14 cellular contexts compared by ENCODE assay signal in the genomic region with DNA sequence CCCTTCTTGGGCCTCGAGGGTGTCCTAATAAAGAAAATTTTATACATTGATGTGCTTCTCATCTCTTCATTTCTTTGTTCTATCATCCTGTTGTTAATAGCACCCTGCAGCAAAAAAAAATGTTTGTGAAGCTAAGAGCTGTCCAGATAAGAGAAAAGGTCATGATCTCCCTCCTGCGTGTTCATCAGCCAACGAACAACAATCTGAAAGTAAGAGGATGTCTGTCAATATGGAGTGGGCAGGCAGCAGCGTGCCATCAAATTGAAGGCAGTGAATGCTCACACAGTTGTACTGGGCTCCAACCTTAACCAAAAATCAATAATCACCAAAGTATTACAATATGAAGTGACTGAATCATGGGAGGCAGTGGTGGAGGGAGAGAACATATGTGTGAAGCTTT.
DNase-seq lines count a peak whose midpoint lies in the region; ATAC-seq, FAIRE-seq and TF ChIP-seq lines count a peak whose summit lies in the region.
"Had no signal": no experiment of that assay in that cellular context is flagged by ENCODE, and none has a peak within 500 bp of the region (broad histone marks: within the 10 kb centered on the region; RNA-seq: fewer than 3 reads in every experiment).

No MANE protein-coding gene starts in this region.

- H3K4me3 ChIP-seq in SJSA1 (no peak overlapping the region), HepG2 (replicated peaks in 1 of 3; ENCODE audit: insufficient read depth in 1 of 3, low read depth in 2 of 3, low read length in 3 of 3) (no peak overlapping the region)
- H3K4me3 ChIP-seq: K562 had no signal

- H3K27me3 ChIP-seq in SJSA1 (replicated peaks): no peaks in the 10 kb centered on the region
- H3K27me3 ChIP-seq in HepG2 (ENCODE audit: control insufficient read depth in 1 of 2, insufficient read depth in 2 of 2, low read length in 2 of 2): no peaks in the 10 kb centered on the region

- DNase-seq in COLO829 (ENCODE audit: low spot score) (peak; percentile 7), NCI-H146 (lab: John Stamatoyannopoulos, UW) (peak; percentile 85), SJSA1 (ENCODE audit: low read depth in 1 of 2, low spot score in 2 of 2) (no peak), HepG2 (ENCODE audit: low spot score) (no peak), NCI-H1105 (lab: John Stamatoyannopoulos, UW) (no peak), DMS53 (lab: John Stamatoyannopoulos, UW) (no peak)
- DNase-seq: CD8-positive, alpha-beta T cell; GOT3; H9 had no signal

- CTCF ChIA-PET in HepG2 (lab: Yijun Ruan, JAX; ENCODE audit: low intra/inter-chr PET ratio, low total read pairs): no interaction called here

- no peak for FAIRE-seq in HepG2 (lab: Jason Lieb, UNC)
- FAIRE-seq: GM18507, K562 had no signal

- no peak overlapping the region for H3K4me2 ChIP-seq in HepG2 (ENCODE audit: low read depth, low read length)

- H4K20me1 ChIP-seq in HepG2 (ENCODE audit: insufficient read depth, low read length): no peaks in the 10 kb centered on the region

- no TSS peak for BruUV-seq in HepG2 (replicated peaks; lab: Mats Ljungman, UMichigan)

- TF ChIP-seq CTCF in HepG2 (CRISPR knock-in tag; IDR thresholded peaks at IDR 0.05): no peak

- H2AFZ ChIP-seq in HepG2 (ENCODE audit: low read length): no peak overlapping the region

- no peaks in the 10 kb centered on the region for H3K79me2 ChIP-seq in HepG2 (ENCODE audit: insufficient read depth, low read length)

- H3K9me3 ChIP-seq in SJSA1 (replicated peaks) (no peaks in the 10 kb centered on the region), HepG2 (ENCODE audit: low read length) (no peaks in the 10 kb centered on the region)

- TF ChIP-seq EP300 in HepG2 (IDR thresholded peaks at IDR 0.05; ENCODE audit: low read depth in 2 of 2, low read length in 2 of 2) (no peak), HepG2 (CRISPR knock-in tag; IDR thresholded peaks at IDR 0.05; ENCODE audit: borderline replicate concordance) (no peak)

- POLR2A ChIA-PET in HepG2 (lab: Yijun Ruan, JAX): no interaction called here

- H3K36me3 ChIP-seq in SJSA1: no peaks in the 10 kb centered on the region
- H3K36me3 ChIP-seq in HepG2 (replicated peaks in 1 of 2; ENCODE audit: control insufficient read depth in 1 of 2, insufficient read depth in 2 of 2, low read length in 2 of 2): no peaks in the 10 kb centered on the region

- ATAC-seq in HepG2: no peak
- no peak for ATAC-seq in GM19463 (IDR thresholded peaks at IDR 0.05; ENCODE audit: unreplicated experiment)
- ATAC-seq in HG02571 (IDR thresholded peaks at IDR 0.05; ENCODE audit: unreplicated experiment): no peak
- ATAC-seq: CD8-positive, alpha-beta T cell; K562 had no signal

- intact Hi-C loops in HepG2 (cut with micrococcal nuclease; ENCODE audit: unreplicated experiment): no loop called here

- WGBS in HepG2 (ENCODE audit: low lambda C conversion rate): 14% methylated on average over 4 of the region's 4 CpGs

- H3K27ac ChIP-seq in SJSA1 (peak overlapping the region; percentile 38; the same call in 1 of the 2 replicates), HepG2 (ENCODE audit: extremely low read length, insufficient read depth, low read length) (no peak overlapping the region)
- H3K27ac ChIP-seq: HL-60 had no signal

- TF ChIP-seq POLR2A in HepG2 (IDR thresholded peaks at IDR 0.05; ENCODE audit: insufficient read depth in 1 of 2, low read depth in 2 of 2, low read length in 2 of 2): no peak

- no peak for TF ChIP-seq RAD21 in HepG2 (CRISPR knock-in tag; IDR thresholded peaks at IDR 0.05)

- 0 out of 2 replicates have a peak, but pooled peaks cover 3% of the 10 kb centered on the region for H3K4me1 ChIP-seq in SJSA1 (replicated peaks)
- H3K4me1 ChIP-seq in HepG2 (ENCODE audit: insufficient read depth, low read length): peaks cover 30% of the 10 kb centered on the region

- in situ Hi-C loops in HepG2 (cut with HindIII; ENCODE audit: extremely low pct_ligation_motif_present, low pct_unique_long_range_greater_than_20kb): no loop called here

- no peak overlapping the region for H3K9ac ChIP-seq in HepG2 (ENCODE audit: insufficient read depth, low read depth, low read length)

TF ChIP-seq in HepG2, 621 proteins besides CTCF, POLR2A, EP300 and RAD21 (continues in another document):
- TF ChIP-seq ZNF672 (CRISPR knock-in tag; IDR thresholded peaks at IDR 0.05): no peak
- TF ChIP-seq, protein P1, sequence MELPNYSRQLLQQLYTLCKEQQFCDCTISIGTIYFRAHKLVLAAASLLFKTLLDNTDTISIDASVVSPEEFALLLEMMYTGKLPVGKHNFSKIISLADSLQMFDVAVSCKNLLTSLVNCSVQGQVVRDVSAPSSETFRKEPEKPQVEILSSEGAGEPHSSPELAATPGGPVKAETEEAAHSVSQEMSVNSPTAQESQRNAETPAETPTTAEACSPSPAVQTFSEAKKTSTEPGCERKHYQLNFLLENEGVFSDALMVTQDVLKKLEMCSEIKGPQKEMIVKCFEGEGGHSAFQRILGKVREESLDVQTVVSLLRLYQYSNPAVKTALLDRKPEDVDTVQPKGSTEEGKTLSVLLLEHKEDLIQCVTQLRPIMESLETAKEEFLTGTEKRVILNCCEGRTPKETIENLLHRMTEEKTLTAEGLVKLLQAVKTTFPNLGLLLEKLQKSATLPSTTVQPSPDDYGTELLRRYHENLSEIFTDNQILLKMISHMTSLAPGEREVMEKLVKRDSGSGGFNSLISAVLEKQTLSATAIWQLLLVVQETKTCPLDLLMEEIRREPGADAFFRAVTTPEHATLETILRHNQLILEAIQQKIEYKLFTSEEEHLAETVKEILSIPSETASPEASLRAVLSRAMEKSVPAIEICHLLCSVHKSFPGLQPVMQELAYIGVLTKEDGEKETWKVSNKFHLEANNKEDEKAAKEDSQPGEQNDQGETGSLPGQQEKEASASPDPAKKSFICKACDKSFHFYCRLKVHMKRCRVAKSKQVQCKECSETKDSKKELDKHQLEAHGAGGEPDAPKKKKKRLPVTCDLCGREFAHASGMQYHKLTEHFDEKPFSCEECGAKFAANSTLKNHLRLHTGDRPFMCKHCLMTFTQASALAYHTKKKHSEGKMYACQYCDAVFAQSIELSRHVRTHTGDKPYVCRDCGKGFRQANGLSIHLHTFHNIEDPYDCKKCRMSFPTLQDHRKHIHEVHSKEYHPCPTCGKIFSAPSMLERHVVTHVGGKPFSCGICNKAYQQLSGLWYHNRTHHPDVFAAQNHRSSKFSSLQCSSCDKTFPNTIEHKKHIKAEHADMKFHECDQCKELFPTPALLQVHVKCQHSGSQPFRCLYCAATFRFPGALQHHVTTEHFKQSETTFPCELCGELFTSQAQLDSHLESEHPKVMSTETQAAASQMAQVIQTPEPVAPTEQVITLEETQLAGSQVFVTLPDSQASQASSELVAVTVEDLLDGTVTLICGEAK (IDR thresholded peaks at IDR 0.05): no peak
- TF ChIP-seq, protein P1 (CRISPR knock-in tag; IDR thresholded peaks at IDR 0.05): no peak
- TF ChIP-seq MTF2 (CRISPR knock-in tag; IDR thresholded peaks at IDR 0.05; ENCODE audit: borderline replicate concordance): no peak
- TF ChIP-seq NR2F6 (IDR thresholded peaks at IDR 0.05): 0 out of 2 replicates have a peak, but pooled peaks have one; percentile 18
- TF ChIP-seq NR2F6 (CRISPR knock-in tag; IDR thresholded peaks at IDR 0.05): no peak
- no peak for TF ChIP-seq RFXANK (CRISPR knock-in tag; IDR thresholded peaks at IDR 0.05)

Comparison
In these comparisons a context has a peak if more than half of its experiments do, and no peak if none do; other contexts are left out.
1. DNase-seq: peak in COLO829 (single experiment) and NCI-H146 (single experiment); none in SJSA1 (0 of 2), HepG2 (single experiment), NCI-H1105 (single experiment) and DMS53 (single experiment).